In genomic region chr18:5588529-5588928, GRCh38 we compare ENCODE assay signal across 21 cellular contexts.
"Had no signal": no experiment of that assay in that cellular context is flagged by ENCODE, and none has a peak within 500 bp of the region (broad histone marks: within the 10 kb centered on the region; RNA-seq: fewer than 3 reads in every experiment).

No MANE protein-coding gene starts in this region.

- H3K4me3 ChIP-seq: coronary artery, dorsolateral prefrontal cortex, esophagus muscularis mucosa, heart right ventricle, left lung, lower lobe of right lung had no signal

- H3K9me3 ChIP-seq: lower lobe of right lung had no signal

- H3K36me3 ChIP-seq: esophagus muscularis mucosa, heart right ventricle, left lung, lower lobe of right lung had no signal

- FAIRE-seq: endothelial cell of umbilical vein had no signal

- H3K4me1 ChIP-seq: esophagus muscularis mucosa, left lung had no signal

- ATAC-seq: foreskin keratinocyte; heart right ventricle; left lung; left ventricle myocardium superior; lower lobe of right lung; naive thymus-derived CD4-positive, alpha-beta T cell had no signal

- DNase-seq: dermis blood vessel endothelial cell; dorsolateral prefrontal cortex; effector CD4-positive, alpha-beta T cell; effector memory CD4-positive, alpha-beta T cell; foreskin keratinocyte; glutamatergic neuron; head of caudate nucleus; heart right ventricle; hypothalamus; immature natural killer cell; islet precursor cell; kidney; kidney glomerular epithelial cell; left lung; left ventricle myocardium superior; lower lobe of right lung; mesenchymal stem cell; naive thymus-derived CD4-positive, alpha-beta T cell had no signal

- H3K27ac ChIP-seq: coronary artery, dorsolateral prefrontal cortex, esophagus muscularis mucosa, foreskin keratinocyte, heart right ventricle, left lung, lower lobe of right lung had no signal

- H3K27me3 ChIP-seq: esophagus muscularis mucosa, foreskin keratinocyte, left lung had no signal
